28 cellular contexts compared by ENCODE assay signal in the genomic region with DNA sequence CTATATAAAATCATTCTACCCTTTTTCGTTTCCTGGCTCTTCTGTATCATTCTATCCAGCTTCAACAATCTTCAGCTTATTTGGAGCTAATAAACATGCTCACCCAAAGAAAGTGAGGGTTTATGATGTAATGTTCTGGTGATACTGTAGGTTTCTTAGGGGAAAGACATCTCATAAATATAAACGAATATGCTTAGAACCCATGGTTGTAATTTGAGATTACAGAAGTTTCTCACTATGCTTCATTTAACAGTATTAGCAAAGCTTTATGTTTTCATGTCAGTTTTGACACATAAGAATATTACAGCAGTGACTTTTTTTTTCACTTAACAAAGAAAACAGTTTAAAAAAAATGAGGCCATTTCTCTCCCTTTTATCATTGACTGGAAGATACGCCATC.
"Had no signal": no experiment of that assay in that cellular context is flagged by ENCODE, and none has a peak within 500 bp of the region (broad histone marks: within the 10 kb centered on the region; RNA-seq: fewer than 3 reads in every experiment).

No MANE protein-coding gene starts in this region.

- H3K36me3 ChIP-seq: ascending aorta, breast epithelium, WERI-Rb-1 had no signal

- H3K27ac ChIP-seq: breast epithelium, WERI-Rb-1 had no signal

- ATAC-seq: activated CD8-positive, alpha-beta memory T cell treated with anti-CD3 and anti-CD28 coated beads, Interleukin-2, amount 10 ng/mL, durations not matched to agents 7 days and 5 days had no signal

- H3K9me3 ChIP-seq: ascending aorta, breast epithelium had no signal

- H3K4me3 Mint-ChIP-seq: activated CD4-positive, alpha-beta memory T cell treated with anti-CD3 and anti-CD28 coated beads, Interleukin-2, amount 10 ng/mL, durations not matched to agents 7 days and 5 days; activated CD8-positive, alpha-beta memory T cell treated with anti-CD3 and anti-CD28 coated beads, Interleukin-2, amount 10 ng/mL, durations not matched to agents 7 days and 5 days; activated naive CD8-positive, alpha-beta T cell treated with anti-CD3 and anti-CD28 coated beads for 36 hours had no signal

- H3K27me3 Mint-ChIP-seq: activated CD4-positive, alpha-beta memory T cell treated with anti-CD3 and anti-CD28 coated beads, Interleukin-2, amount 10 ng/mL, durations not matched to agents 7 days and 5 days; activated CD8-positive, alpha-beta memory T cell treated with anti-CD3 and anti-CD28 coated beads, Interleukin-2, amount 10 ng/mL, durations not matched to agents 7 days and 5 days; activated naive CD8-positive, alpha-beta T cell treated with anti-CD3 and anti-CD28 coated beads for 36 hours had no signal

- H3K36me3 Mint-ChIP-seq: activated naive CD8-positive, alpha-beta T cell treated with anti-CD3 and anti-CD28 coated beads for 36 hours had no signal

- H3K4me1 Mint-ChIP-seq: activated CD4-positive, alpha-beta memory T cell treated with anti-CD3 and anti-CD28 coated beads, Interleukin-2, amount 10 ng/mL, durations not matched to agents 7 days and 5 days; activated CD8-positive, alpha-beta memory T cell treated with anti-CD3 and anti-CD28 coated beads, Interleukin-2, amount 10 ng/mL, durations not matched to agents 7 days and 5 days; activated naive CD8-positive, alpha-beta T cell treated with anti-CD3 and anti-CD28 coated beads for 36 hours had no signal

- H3K4me1 ChIP-seq: ascending aorta, breast epithelium had no signal

- DNase-seq: activated CD4-positive, alpha-beta memory T cell treated with anti-CD3 and anti-CD28 coated beads, Interleukin-2, amount 10 ng/mL, durations not matched to agents 7 days and 5 days; activated CD4-positive, alpha-beta T cell treated with anti-CD3 and anti-CD28 coated beads for 1 hour; activated CD4-positive, alpha-beta T cell treated with anti-CD3 and anti-CD28 coated beads for 48 hours; activated CD4-positive, CD25-positive, alpha-beta regulatory T cell; activated CD8-positive, alpha-beta memory T cell treated with anti-CD3 and anti-CD28 coated beads for 24 hours; activated CD8-positive, alpha-beta memory T cell treated with anti-CD3 and anti-CD28 coated beads, Interleukin-2, amount 10 ng/mL, durations not matched to agents 7 days and 5 days; activated CD8-positive, alpha-beta memory T cell treated with anti-CD3 and anti-CD28 coated beads, Interleukin-2, amount 50 U/mL, for 48 hours; activated effector memory CD4-positive, alpha-beta T cell treated with Interleukin-2 at 50 U/mL for 16 hours; activated naive CD4-positive, alpha-beta T cell; activated naive CD4-positive, alpha-beta T cell treated with anti-CD3 and anti-CD28 coated beads, Interleukin-2, amount 50 U/mL, for 16 hours; activated naive CD8-positive, alpha-beta T cell treated with anti-CD3 and anti-CD28 coated beads for 36 hours; activated T-cell treated with anti-CD3 and anti-CD28 coated beads, Interleukin-2, amount 50 U/mL, for 48 hours; amygdala; MM.1S; MV-4-11; NCI-H1092; NCI-H1436 treated with DMSO at 0.1 percent for 48 hours; NCI-H1694 treated with DMSO at 0.1 percent for 48 hours; NCI-H2029; NCI-H2227 treated with DMSO at 0.1 percent for 48 hours; NCI-H446; NCI-H524 treated with DMSO at 0.1 percent for 48 hours; Right ventricle myocardium superior; SW 1271; T1000; WERI-Rb-1 had no signal

- H3K27ac Mint-ChIP-seq: activated CD4-positive, alpha-beta memory T cell treated with anti-CD3 and anti-CD28 coated beads, Interleukin-2, amount 10 ng/mL, durations not matched to agents 7 days and 5 days; activated CD8-positive, alpha-beta memory T cell treated with anti-CD3 and anti-CD28 coated beads, Interleukin-2, amount 10 ng/mL, durations not matched to agents 7 days and 5 days; activated naive CD8-positive, alpha-beta T cell treated with anti-CD3 and anti-CD28 coated beads for 36 hours had no signal

- H3K9me3 Mint-ChIP-seq: activated CD4-positive, alpha-beta memory T cell treated with anti-CD3 and anti-CD28 coated beads, Interleukin-2, amount 10 ng/mL, durations not matched to agents 7 days and 5 days; activated naive CD8-positive, alpha-beta T cell treated with anti-CD3 and anti-CD28 coated beads for 36 hours had no signal

- H3K4me3 ChIP-seq: breast epithelium had no signal

- H3K27me3 ChIP-seq: ascending aorta, breast epithelium had no signal
